Comparison of ENCODE assay signal across 2 cellular contexts in genomic region chr7:85750454-85750949, GRCh38.
TF ChIP-seq lines count a peak whose summit lies in the region.

No MANE protein-coding gene starts in this region.

TF ChIP-seq in GM23338, 12 proteins besides CTCF, POLR2A, EP300 and RAD21 (continued from another document):
- TF ChIP-seq ZNF462 (CRISPR knock-in tag; IDR thresholded peaks at IDR 0.05) (no peak), ETS1 (IDR thresholded peaks at IDR 0.05) (no peak), STAT1 (IDR thresholded peaks at IDR 0.05; ENCODE audit: unreplicated experiment) (no peak)
TF ChIP-seq in GM23338: peak in this region for 0.

TF ChIP-seq in Ishikawa, 13 proteins besides CTCF, POLR2A, EP300 and RAD21 (continued from another document):
- TF ChIP-seq, protein P1, sequence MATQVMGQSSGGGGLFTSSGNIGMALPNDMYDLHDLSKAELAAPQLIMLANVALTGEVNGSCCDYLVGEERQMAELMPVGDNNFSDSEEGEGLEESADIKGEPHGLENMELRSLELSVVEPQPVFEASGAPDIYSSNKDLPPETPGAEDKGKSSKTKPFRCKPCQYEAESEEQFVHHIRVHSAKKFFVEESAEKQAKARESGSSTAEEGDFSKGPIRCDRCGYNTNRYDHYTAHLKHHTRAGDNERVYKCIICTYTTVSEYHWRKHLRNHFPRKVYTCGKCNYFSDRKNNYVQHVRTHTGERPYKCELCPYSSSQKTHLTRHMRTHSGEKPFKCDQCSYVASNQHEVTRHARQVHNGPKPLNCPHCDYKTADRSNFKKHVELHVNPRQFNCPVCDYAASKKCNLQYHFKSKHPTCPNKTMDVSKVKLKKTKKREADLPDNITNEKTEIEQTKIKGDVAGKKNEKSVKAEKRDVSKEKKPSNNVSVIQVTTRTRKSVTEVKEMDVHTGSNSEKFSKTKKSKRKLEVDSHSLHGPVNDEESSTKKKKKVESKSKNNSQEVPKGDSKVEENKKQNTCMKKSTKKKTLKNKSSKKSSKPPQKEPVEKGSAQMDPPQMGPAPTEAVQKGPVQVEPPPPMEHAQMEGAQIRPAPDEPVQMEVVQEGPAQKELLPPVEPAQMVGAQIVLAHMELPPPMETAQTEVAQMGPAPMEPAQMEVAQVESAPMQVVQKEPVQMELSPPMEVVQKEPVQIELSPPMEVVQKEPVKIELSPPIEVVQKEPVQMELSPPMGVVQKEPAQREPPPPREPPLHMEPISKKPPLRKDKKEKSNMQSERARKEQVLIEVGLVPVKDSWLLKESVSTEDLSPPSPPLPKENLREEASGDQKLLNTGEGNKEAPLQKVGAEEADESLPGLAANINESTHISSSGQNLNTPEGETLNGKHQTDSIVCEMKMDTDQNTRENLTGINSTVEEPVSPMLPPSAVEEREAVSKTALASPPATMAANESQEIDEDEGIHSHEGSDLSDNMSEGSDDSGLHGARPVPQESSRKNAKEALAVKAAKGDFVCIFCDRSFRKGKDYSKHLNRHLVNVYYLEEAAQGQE (IDR thresholded peaks at IDR 0.05; ENCODE audit: low read depth): no peak
